Comparison of ENCODE assay signal across 1 cellular context in the genomic region with DNA sequence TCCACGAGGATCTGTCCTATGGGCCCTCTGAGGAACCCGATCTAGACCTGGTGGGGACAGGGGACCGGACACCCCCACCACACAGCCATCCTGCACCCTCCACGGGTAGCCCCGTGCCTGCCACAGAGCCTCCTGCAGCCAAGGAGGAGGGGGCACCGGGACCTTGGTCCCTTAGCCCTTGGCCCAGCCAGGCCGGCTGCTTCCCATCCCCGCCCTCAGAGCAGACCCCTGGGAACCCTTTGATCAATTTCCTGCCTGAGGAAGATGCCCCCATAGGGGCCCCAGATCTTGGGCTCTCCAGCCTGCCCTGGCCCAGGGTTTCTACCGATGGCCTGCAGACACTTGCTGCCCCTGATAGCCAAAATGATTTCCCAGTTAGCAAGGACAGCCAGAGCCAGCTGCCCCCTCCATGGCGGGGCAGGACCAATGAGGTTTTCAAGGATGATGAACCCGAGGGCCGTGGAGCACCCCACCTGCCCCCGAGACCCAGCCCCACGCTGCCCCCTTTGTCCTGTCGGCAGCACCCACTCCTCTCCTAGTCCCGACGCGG.
TF ChIP-seq lines count a peak whose summit lies in the region.

No MANE protein-coding gene starts in this region.

TF ChIP-seq in WTC11, 78 proteins besides CTCF, POLR2A, EP300 and RAD21 (continued from another document):
- no peak for TF ChIP-seq HMGXB4 (CRISPR knock-in tag; IDR thresholded peaks at IDR 0.05)
- no peak for TF ChIP-seq SP1 (CRISPR knock-in tag; conservative IDR thresholded peaks at IDR 0.05)
